In genomic region chr18:61953161-61953560, GRCh38 we compare ENCODE assay signal across 1 cellular context.
TF ChIP-seq lines count a peak whose summit lies in the region.

No MANE protein-coding gene starts in this region.

TF ChIP-seq in SK-N-SH treated with all-trans-retinoic acid at 6 μM for 48 hours, 23 proteins besides CTCF, POLR2A, EP300 and RAD21 (continued from another document):
- TF ChIP-seq POU6F1 (CRISPR knock-in tag; IDR thresholded peaks at IDR 0.05; ENCODE audit: borderline replicate concordance, low read depth) (no peak), ZFP30 (CRISPR knock-in tag; IDR thresholded peaks at IDR 0.05) (no peak), TSHZ2 (CRISPR knock-in tag; IDR thresholded peaks at IDR 0.05) (no peak), PPARA (CRISPR knock-in tag; IDR thresholded peaks at IDR 0.05; ENCODE audit: borderline replicate concordance) (no peak), ISL1 (CRISPR knock-in tag; IDR thresholded peaks at IDR 0.05) (no peak), BACH2 (CRISPR knock-in tag; IDR thresholded peaks at IDR 0.05; ENCODE audit: borderline replicate concordance) (no peak), ESRRG (CRISPR knock-in tag; IDR thresholded peaks at IDR 0.05) (no peak), OSR1 (CRISPR knock-in tag; IDR thresholded peaks at IDR 0.05) (no peak), ZNF565 (CRISPR knock-in tag; conservative IDR thresholded peaks at IDR 0.05; ENCODE audit: low read depth) (no peak), ZC3H10 (CRISPR knock-in tag; IDR thresholded peaks at IDR 0.05) (no peak), ZNF70 (CRISPR knock-in tag; IDR thresholded peaks at IDR 0.05) (no peak), TCF4 (CRISPR knock-in tag; IDR thresholded peaks at IDR 0.05; ENCODE audit: borderline replicate concordance) (no peak), ZNF8 (CRISPR knock-in tag; IDR thresholded peaks at IDR 0.05) (no peak)
